31 cellular contexts compared by ENCODE assay signal in genomic region chr7:103068429-103069403, GRCh38. TPM values are rescaled to one million over a fixed set of nuclear protein-coding genes. Genes with fewer than 3 reads are reported as not detected.
"Had no signal": no experiment of that assay in that cellular context is flagged by ENCODE, and none has a peak within 500 bp of the region (broad histone marks: within the 10 kb centered on the region; RNA-seq: fewer than 3 reads in every experiment).

No MANE protein-coding gene starts in this region.

- H3K27ac Mint-ChIP-seq: activated CD4-positive, alpha-beta memory T cell treated with anti-CD3 and anti-CD28 coated beads, Interleukin-2, amount 10 ng/mL, durations not matched to agents 7 days and 5 days; activated CD4-positive, alpha-beta T cell treated with anti-CD3 and anti-CD28 coated beads for 36 hours; activated CD4-positive, alpha-beta T cell treated with anti-CD3 and anti-CD28 coated beads, Interleukin-2, amount 10 ng/mL, durations not matched to agents 24 days and 14 days; activated naive CD4-positive, alpha-beta T cell treated with anti-CD3 and anti-CD28 coated beads for 36 hours; activated naive CD4-positive, alpha-beta T cell treated with anti-CD3 and anti-CD28 coated beads, Interleukin-2, amount 50 U/mL, for 24 hours; activated naive CD8-positive, alpha-beta T cell treated with anti-CD3 and anti-CD28 coated beads for 36 hours; activated naive CD8-positive, alpha-beta T cell treated with anti-CD3 and anti-CD28 coated beads, Interleukin-2, amount 50 U/mL, for 24 hours; activated T-cell treated with anti-CD3 and anti-CD28 coated beads, Interleukin-2, amount 50 U/mL, for 24 hours; activated T-cell treated with anti-CD3 and anti-CD28 coated beads, Interleukin-2, amount 50 U/mL, for 72 hours; brain had no signal

- H3K27ac ChIP-seq: adrenal gland, breast epithelium, cardiac muscle cell, colonic mucosa, epithelial cell of prostate, esophagus squamous epithelium, foreskin keratinocyte, gastrocnemius medialis, heart left ventricle had no signal

- H3K36me3 Mint-ChIP-seq: activated naive CD8-positive, alpha-beta T cell treated with anti-CD3 and anti-CD28 coated beads for 36 hours had no signal

- H3K4me1 ChIP-seq: foreskin keratinocyte had no signal

- ATAC-seq: activated CD4-positive, alpha-beta T cell treated with anti-CD3 and anti-CD28 coated beads for 36 hours; activated naive CD8-positive, alpha-beta T cell treated with anti-CD3 and anti-CD28 coated beads, Interleukin-2, amount 50 U/mL, for 24 hours; activated T-cell treated with anti-CD3 and anti-CD28 coated beads, Interleukin-2, amount 50 U/mL, for 72 hours; foreskin keratinocyte; gastrocnemius medialis; heart left ventricle had no signal

- DNase-seq: activated CD4-positive, alpha-beta memory T cell treated with anti-CD3 and anti-CD28 coated beads, Interleukin-2, amount 10 ng/mL, durations not matched to agents 7 days and 5 days; activated CD4-positive, alpha-beta T cell treated with anti-CD3 and anti-CD28 coated beads for 36 hours; activated CD4-positive, alpha-beta T cell treated with anti-CD3 and anti-CD28 coated beads, Interleukin-2, amount 10 ng/mL, durations not matched to agents 24 days and 14 days; activated CD4-positive, CD25-positive, alpha-beta regulatory T cell; activated CD4-positive, CD25-positive, alpha-beta regulatory T cell treated with anti-CD3 and anti-CD28 coated beads, Interleukin-2, amount 50 U/mL, for 72 hours; activated CD8-positive, alpha-beta memory T cell treated with anti-CD3 and anti-CD28 coated beads, Interleukin-2, amount 50 U/mL, for 48 hours; activated naive CD4-positive, alpha-beta T cell treated with anti-CD3 and anti-CD28 coated beads for 36 hours; activated naive CD8-positive, alpha-beta T cell treated with anti-CD3 and anti-CD28 coated beads for 36 hours; activated naive CD8-positive, alpha-beta T cell treated with anti-CD3 and anti-CD28 coated beads, Interleukin-2, amount 50 U/mL, for 24 hours; activated T-cell treated with anti-CD3 and anti-CD28 coated beads for 4 hours; activated T-cell treated with anti-CD3 and anti-CD28 coated beads, Interleukin-2, amount 50 U/mL, for 24 hours; activated T-cell treated with anti-CD3 and anti-CD28 coated beads, Interleukin-2, amount 50 U/mL, for 72 hours; adrenal gland; amygdala; aorta; central memory CD4-positive, alpha-beta T cell; cerebellar nuclear complex; colonic mucosa; effector CD8-positive, alpha-beta T cell; esophagus squamous epithelium; foreskin keratinocyte; gastrocnemius medialis; glutamatergic neuron; heart left ventricle; T-helper 1 cell; T-helper 2 cell had no signal

- H3K4me3 ChIP-seq: adrenal gland, breast epithelium, cardiac muscle cell, colonic mucosa, esophagus squamous epithelium, gastrocnemius medialis, heart left ventricle had no signal

- H3K36me3 ChIP-seq: adrenal gland, breast epithelium, cardiac muscle cell, colonic mucosa, esophagus squamous epithelium, gastrocnemius medialis, heart left ventricle had no signal

- H3K9me3 ChIP-seq: adrenal gland, breast epithelium, colonic mucosa, esophagus squamous epithelium, gastrocnemius medialis, heart left ventricle had no signal

- H3K27me3 ChIP-seq: adrenal gland, breast epithelium, cardiac muscle cell, colonic mucosa, esophagus squamous epithelium, foreskin keratinocyte, gastrocnemius medialis, heart left ventricle had no signal

- H3K27me3 Mint-ChIP-seq: activated CD4-positive, alpha-beta T cell treated with anti-CD3 and anti-CD28 coated beads for 36 hours; activated naive CD4-positive, alpha-beta T cell treated with anti-CD3 and anti-CD28 coated beads, Interleukin-2, amount 50 U/mL, for 24 hours; activated naive CD8-positive, alpha-beta T cell treated with anti-CD3 and anti-CD28 coated beads for 36 hours; activated naive CD8-positive, alpha-beta T cell treated with anti-CD3 and anti-CD28 coated beads, Interleukin-2, amount 50 U/mL, for 24 hours; activated T-cell treated with anti-CD3 and anti-CD28 coated beads, Interleukin-2, amount 50 U/mL, for 24 hours had no signal

- H3K9me3 Mint-ChIP-seq: activated CD4-positive, alpha-beta memory T cell treated with anti-CD3 and anti-CD28 coated beads, Interleukin-2, amount 10 ng/mL, durations not matched to agents 7 days and 5 days; activated CD4-positive, alpha-beta T cell treated with anti-CD3 and anti-CD28 coated beads, Interleukin-2, amount 10 ng/mL, durations not matched to agents 24 days and 14 days; activated naive CD4-positive, alpha-beta T cell treated with anti-CD3 and anti-CD28 coated beads for 36 hours; activated naive CD4-positive, alpha-beta T cell treated with anti-CD3 and anti-CD28 coated beads, Interleukin-2, amount 50 U/mL, for 24 hours; activated naive CD8-positive, alpha-beta T cell treated with anti-CD3 and anti-CD28 coated beads for 36 hours; activated naive CD8-positive, alpha-beta T cell treated with anti-CD3 and anti-CD28 coated beads, Interleukin-2, amount 50 U/mL, for 24 hours; activated T-cell treated with anti-CD3 and anti-CD28 coated beads, Interleukin-2, amount 50 U/mL, for 24 hours; activated T-cell treated with anti-CD3 and anti-CD28 coated beads, Interleukin-2, amount 50 U/mL, for 72 hours had no signal

- H3K4me3 Mint-ChIP-seq: activated CD4-positive, alpha-beta memory T cell treated with anti-CD3 and anti-CD28 coated beads, Interleukin-2, amount 10 ng/mL, durations not matched to agents 7 days and 5 days; activated CD4-positive, alpha-beta T cell treated with anti-CD3 and anti-CD28 coated beads for 36 hours; activated CD4-positive, alpha-beta T cell treated with anti-CD3 and anti-CD28 coated beads, Interleukin-2, amount 10 ng/mL, durations not matched to agents 24 days and 14 days; activated naive CD4-positive, alpha-beta T cell treated with anti-CD3 and anti-CD28 coated beads for 36 hours; activated naive CD4-positive, alpha-beta T cell treated with anti-CD3 and anti-CD28 coated beads, Interleukin-2, amount 50 U/mL, for 24 hours; activated naive CD8-positive, alpha-beta T cell treated with anti-CD3 and anti-CD28 coated beads for 36 hours; activated naive CD8-positive, alpha-beta T cell treated with anti-CD3 and anti-CD28 coated beads, Interleukin-2, amount 50 U/mL, for 24 hours; activated T-cell treated with anti-CD3 and anti-CD28 coated beads, Interleukin-2, amount 50 U/mL, for 24 hours; activated T-cell treated with anti-CD3 and anti-CD28 coated beads, Interleukin-2, amount 50 U/mL, for 72 hours had no signal

RNA-seq across cellular contexts. Expression of gene FBXL13, which starts 5.9 kb away (rescaled TPM):
- polyA plus RNA-seq: foreskin keratinocyte had no signal
